8 cellular contexts compared by ENCODE assay signal in genomic region chr19:6260912-6261636, GRCh38. TPM values are rescaled to one million over a fixed set of nuclear protein-coding genes. Genes with fewer than 3 reads are reported as not detected.
DNase-seq lines count a peak whose midpoint lies in the region; ATAC-seq and TF ChIP-seq lines count a peak whose summit lies in the region.

No MANE protein-coding gene starts in this region.

- H3K27ac ChIP-seq in WERI-Rb-1 (no peak overlapping the region), gastrocnemius medialis (peak overlapping the region in 2 of 4 donors; percentile 39 to 50)

- H3K4me1 ChIP-seq in gastrocnemius medialis, result peaks cover 34 to 58% of the 10 kb centered on the region in 2 donors

- H3K27me3 ChIP-seq in WERI-Rb-1 (ENCODE audit: insufficient read depth, low read depth, severe bottlenecking) (no peaks in the 10 kb centered on the region), gastrocnemius medialis (no peaks in the 10 kb centered on the region)

- DNase-seq in Right ventricle myocardium superior, result no peak
- no peak for DNase-seq in Right ventricle myocardium inferior (ENCODE audit: missing footprints)
- peak; percentile 53 for DNase-seq in WERI-Rb-1
- DNase-seq in fibroblast of pulmonary artery (ENCODE audit: low read depth), result peak; percentile 30
- DNase-seq in gastrocnemius medialis, result no peak
- no peak for DNase-seq in NCI-H1436 treated with DMSO at 0.1 percent for 48 hours (lab: John Stamatoyannopoulos, UW)

- no peak for TF ChIP-seq POLR2A in gastrocnemius medialis (IDR thresholded peaks at IDR 0.05)

- TF ChIP-seq CTCF in WERI-Rb-1 (IDR thresholded peaks at IDR 0.05; ENCODE audit: low read depth, low read length), result peak; percentile 77
- peak; percentile 60 for TF ChIP-seq CTCF in fibroblast of pulmonary artery (IDR thresholded peaks at IDR 0.05; ENCODE audit: low read length, missing control alignments)
- peak in 4 of 5 experiments; percentile 32 to 51 (median 36) for TF ChIP-seq CTCF in gastrocnemius medialis (IDR thresholded peaks at IDR 0.05 in 4 of 5, conservative IDR thresholded peaks at IDR 0.05 in 1 of 5)

- H3K4me3 ChIP-seq in WERI-Rb-1 (ENCODE audit: low read depth, low read length), result no peak overlapping the region
- no peak overlapping the region for H3K4me3 ChIP-seq in fibroblast of pulmonary artery (replicated peaks; ENCODE audit: low read depth, low read length)
- no peak overlapping the region for H3K4me3 ChIP-seq in gastrocnemius medialis

- in situ Hi-C loops in gastrocnemius medialis (cut with MboI; ENCODE audit: low sequenced_read_pairs in 4 of 4), result no loop called here

- intact Hi-C loops in Right ventricle myocardium superior (cut with DNase I) (no loop called here), Right ventricle myocardium inferior (cut with DNase I) (no loop called here), gastrocnemius medialis (cut with DNase I; ENCODE audit: low total_unique reads) (no loop called here)

- H3K36me3 ChIP-seq in WERI-Rb-1, result peaks cover 76% of the 10 kb centered on the region
- H3K36me3 ChIP-seq in gastrocnemius medialis, result peaks cover 0 to 14% of the 10 kb centered on the region in 2 donors

- ATAC-seq in Right ventricle myocardium superior (ENCODE audit: poor library complexity), result peak; percentile 55
- no peak for ATAC-seq in Right ventricle myocardium inferior
- no peak for ATAC-seq in gastrocnemius medialis
- ATAC-seq in GM19035 (IDR thresholded peaks at IDR 0.05; ENCODE audit: unreplicated experiment), result no peak
- no peak for ATAC-seq in HG03354 (IDR thresholded peaks at IDR 0.05; ENCODE audit: poor library complexity, severe bottlenecking, unreplicated experiment)

- no peaks in the 10 kb centered on the region for H3K9me3 ChIP-seq in WERI-Rb-1 (ENCODE audit: severe bottlenecking)
- H3K9me3 ChIP-seq in gastrocnemius medialis, result no peaks in the 10 kb centered on the region

RNA-seq across cellular contexts. Expression of gene MLLT1, which starts 18.7 kb away (rescaled TPM):
- total RNA-seq in Right ventricle myocardium superior (37.2 TPM), Right ventricle myocardium inferior (40.1 TPM), gastrocnemius medialis (10 to 100 TPM; 13.9 to 37.7 (median 24.4) TPM)

Comparison
In these comparisons a context has a peak if more than half of its experiments do, and no peak if none do; other contexts are left out.
1. DNase-seq: peak in WERI-Rb-1 (single experiment) and fibroblast of pulmonary artery (single experiment); none in Right ventricle myocardium superior (single experiment), Right ventricle myocardium inferior (single experiment), gastrocnemius medialis (0 of 2) and NCI-H1436 treated with DMSO at 0.1 percent for 48 hours (single experiment).
2. Peak in every context shown above with its lines, with median percentiles within 50 percentile points of each other: CTCF ChIP-seq.